22 cellular contexts compared by ENCODE assay signal in the genomic region with DNA sequence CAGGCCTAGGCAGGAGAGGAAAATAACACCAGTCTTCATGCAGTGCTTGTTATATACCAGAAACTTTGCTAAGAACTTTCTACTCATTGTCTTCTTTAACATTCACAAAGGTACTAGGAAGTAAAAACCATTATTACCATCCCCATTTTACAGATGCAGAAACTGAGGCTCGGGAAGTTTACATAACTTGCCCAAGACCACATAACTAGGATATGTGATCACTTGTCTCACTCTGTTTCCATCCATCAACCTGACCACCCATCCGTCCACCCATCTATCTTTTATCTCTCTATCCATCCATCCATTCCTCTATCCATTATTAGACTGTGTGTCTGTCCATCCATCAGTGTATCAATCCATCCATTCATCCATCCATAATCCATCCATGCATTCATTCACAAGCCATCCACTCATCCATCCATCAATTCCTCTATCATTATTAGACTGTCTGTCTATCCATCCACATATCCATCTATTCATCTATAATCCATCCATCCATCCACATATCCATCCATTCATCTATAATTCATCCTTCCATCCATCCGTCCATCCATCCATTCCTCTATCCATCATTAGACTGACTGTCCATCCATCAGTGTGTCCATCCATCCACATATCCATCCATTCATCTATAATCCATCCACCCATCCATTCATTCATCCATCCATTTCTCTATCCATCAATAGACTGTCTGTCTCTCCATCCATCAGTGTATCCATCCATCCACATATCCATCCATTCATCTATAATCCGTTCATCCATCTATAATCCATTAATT. TPM values are rescaled to one million over a fixed set of nuclear protein-coding genes. Genes with fewer than 3 reads are reported as not detected.
DNase-seq lines count a peak whose midpoint lies in the region; ATAC-seq, FAIRE-seq and TF ChIP-seq lines count a peak whose summit lies in the region.
"Had no signal": no experiment of that assay in that cellular context is flagged by ENCODE, and none has a peak within 500 bp of the region (broad histone marks: within the 10 kb centered on the region; RNA-seq: fewer than 3 reads in every experiment).

No MANE protein-coding gene starts in this region.

- no peaks in the 10 kb centered on the region for H4K20me1 ChIP-seq in K562 (replicated peaks; ENCODE audit: control insufficient read depth, insufficient read depth, low read length)

- no peaks in the 10 kb centered on the region for H3K36me3 ChIP-seq in K562 (ENCODE audit: control insufficient read depth, insufficient read depth, low read length)

- H3K79me2 ChIP-seq in K562 (ENCODE audit: control insufficient read depth, insufficient read depth, low read length) = no peaks in the 10 kb centered on the region

- H3K27ac ChIP-seq in K562 (ENCODE audit: extremely low read depth, low read depth, low read length) = no peak overlapping the region
- H3K27ac ChIP-seq: C4-2B, HL-60 had no signal

- 0% methylated on average over 4 of the region's 4 CpGs for WGBS in K562 (ENCODE audit: insufficient coverage, low coverage, missing lambda C conversion rate)

- no peak for TF ChIP-seq RAD21 in K562 (CRISPR knock-in tag; conservative IDR thresholded peaks at IDR 0.05 in 1 of 2, IDR thresholded peaks at IDR 0.05 in 1 of 2)

- no peak for TF ChIP-seq POLR2A in K562 (conservative IDR thresholded peaks at IDR 0.05)

- no peak overlapping the region for H3K4me2 ChIP-seq in K562 (ENCODE audit: insufficient read depth, low read length)

- intact Hi-C loops in K562 (cut with micrococcal nuclease) = loop anchor here (1.0 kb wide), 1 partner anchor 474 kb away; no protein-coding TSS in a partner anchor

- peaks cover 6 to 25% of the 10 kb centered on the region in 2 experiments; a peak in 3 of 5 replicates for H3K27me3 ChIP-seq in K562 (ENCODE audit: control insufficient read depth in 2 of 2, insufficient read depth in 2 of 2, low read length in 2 of 2)

- in situ Hi-C loops in K562 (cut with MboI) = no loop called here

- no peak overlapping the region for H3K4me3 ChIP-seq in K562

- CTCF ChIA-PET in K562 (lab: Yijun Ruan, JAX; ENCODE audit: low intra/inter-chr PET ratio) = interaction anchor here (1.5 to 1.7 kb wide), 2 partner anchors 8 to 474 kb away, joined by 4 to 9 read pairs; no protein-coding TSS in a partner anchor

- ATAC-seq in K562 = no peak

- FAIRE-seq in HTR-8/SVneo (lab: Jason Lieb, UNC) (peak; percentile 28), K562 (lab: Jason Lieb, UNC) (no peak), urothelium cell line (lab: Jason Lieb, UNC) (peak; percentile 42)
- FAIRE-seq: A204.1, GM12891, GM19239, H54 had no signal

- H3K9me1 ChIP-seq in K562 (ENCODE audit: control insufficient read depth, insufficient read depth, low read length) = no peaks in the 10 kb centered on the region

- TF ChIP-seq EP300 in K562 (IDR thresholded peaks at IDR 0.05; ENCODE audit: low read length) = no peak

- 0 out of 3 replicates have a peak, but pooled peaks have one; percentile 1 for TF ChIP-seq CTCF in GM12872 (IDR thresholded peaks at IDR 0.05; ENCODE audit: insufficient read depth, low read depth, low read length)
- TF ChIP-seq CTCF in K562 (IDR thresholded peaks at IDR 0.05 in 2 of 3, conservative IDR thresholded peaks at IDR 0.05 in 1 of 3; ENCODE audit: insufficient read depth in 2 of 3, low read depth in 1 of 3, low read length in 3 of 3) = no peak

- H3K9me3 ChIP-seq in K562 (replicated peaks; ENCODE audit: control insufficient read depth, insufficient read depth, low read depth, low read length) = no peaks in the 10 kb centered on the region

- no TSS peak for BruUV-seq in K562 (replicated peaks; lab: Mats Ljungman, UMichigan)

- peaks cover 5 to 8% of the 10 kb centered on the region in 2 experiments; a peak in 3 of 5 replicates for H3K4me1 ChIP-seq in K562 (replicated peaks in 1 of 2; ENCODE audit: control insufficient read depth in 2 of 2, insufficient read depth in 2 of 2, low read length in 2 of 2)

- POLR2A ChIA-PET in K562 (lab: Yijun Ruan, JAX) = no interaction called here

- DNase-seq in HTR-8/SVneo (ENCODE audit: insufficient read length, low spot score) = no peak
- DNase-seq in K562 (ENCODE audit: extremely low read depth in 1 of 4, low spot score in 3 of 4) = no peak
- DNase-seq in urothelium cell line (ENCODE audit: low spot score) = no peak
- no peak for DNase-seq in DMS79 treated with DMSO at 0.1 percent for 48 hours (lab: John Stamatoyannopoulos, UW)
- no peak for DNase-seq in NCI-H187 treated with DMSO at 0.1 percent for 48 hours (lab: John Stamatoyannopoulos, UW)
- DNase-seq in activated CD8-positive, alpha-beta memory T cell treated with anti-CD3 and anti-CD28 coated beads for 24 hours = no peak
- DNase-seq: AML-193; CD4-positive, alpha-beta T cell; DMS79; GF-D8; KG1 had no signal

- no peak overlapping the region for H3K9ac ChIP-seq in K562 (ENCODE audit: insufficient read depth in 1 of 2, low read depth in 2 of 2, low read length in 2 of 2)

- no peak overlapping the region for H2AFZ ChIP-seq in K562 (ENCODE audit: low read depth, low read length)

TF ChIP-seq in K562, 482 proteins besides CTCF, POLR2A, EP300 and RAD21:
- no peak for TF ChIP-seq ZFPM2 (CRISPR knock-in tag; IDR thresholded peaks at IDR 0.05)
- peak; percentile 64; the same call in 1 of the 2 replicates for TF ChIP-seq BCOR (IDR thresholded peaks at IDR 0.05)
- no peak for TF ChIP-seq PRPF4 (IDR thresholded peaks at IDR 0.05; ENCODE audit: insufficient read depth, low read depth, low read length, poor library complexity, severe bottlenecking)
- TF ChIP-seq ADNP (tag; IDR thresholded peaks at IDR 0.05) = peak; percentile 50; the same call in 1 of the 2 replicates
- no peak for TF ChIP-seq POLR3G (IDR thresholded peaks at IDR 0.05; ENCODE audit: extremely low read depth, insufficient read length, insufficient replicate concordance)
- peak; percentile 71 for TF ChIP-seq RBM25 (IDR thresholded peaks at IDR 0.05; ENCODE audit: low read depth, low read length, severe bottlenecking)

RNA-seq across cellular contexts. Expression of a gene that starts 16.5 kb away (rescaled TPM):
- 3.2 and 9.7 TPM in 2 replicates for total RNA-seq in K562 (2011; cell fraction: chromatin; rRNA removed; ENCODE audit: low replicate concordance)
- 6.1 and 7.5 TPM in 2 replicates for total RNA-seq in K562 (2011; cell fraction: nucleolus; rRNA removed)
- total RNA-seq in K562 (2011; cell fraction: nucleoplasm; rRNA removed) = 7.0 and 15.4 TPM in 2 replicates
- total RNA-seq in K562 (2014; rRNA removed) (7.4 and 9.1 TPM in 2 replicates), K562 (2014; rRNA removed; fragmentation: Illumina TruSeq; extraction: Trizol) (1.1 and 1.7 TPM in 2 replicates), K562 (2015; rRNA removed; fragmentation: Illumina TruSeq; extraction: Trizol) (6.3 and 7.8 TPM in 2 replicates), K562 (2021) (8.4 and 9.1 TPM in 2 replicates)
- polyA plus RNA-seq in K562 (2011; rRNA removed) (9.8 and 10.9 TPM in 2 replicates), K562 (2014; fragmentation: Illumina TruSeq; extraction: Trizol) (3.0 and 7.1 TPM in 2 replicates), K562 (2014; fragmentation: Nextera tagmentation; extraction: Ambion mirVana) (1 to 10 TPM in 1 of 2 experiments, under 1 TPM in 1; 0.31 to 2.0 TPM), K562 (2014; rRNA removed) (11.0 and 13.4 TPM in 2 replicates)
- 13.4 and 29.5 TPM in 2 replicates for polyA plus RNA-seq in K562 (2011; cell fraction: cytosol; rRNA removed)
- 5.6 and 8.8 TPM in 2 replicates for polyA plus RNA-seq in K562 (2011; cell fraction: nucleus; rRNA removed)
- polyA plus RNA-seq in K562 (2012) = 15.2 and 23.6 TPM in 2 replicates
- polyA minus RNA-seq in K562 (2011; rRNA and poly(A)+ RNA removed) = 2.8 and 3.7 TPM in 2 replicates
- 5.2 and 5.9 TPM in 2 replicates for polyA minus RNA-seq in K562 (2011; cell fraction: cytosol; rRNA and poly(A)+ RNA removed)
- 5.4 and 6.6 TPM in 2 replicates for polyA minus RNA-seq in K562 (2011; cell fraction: nucleus; rRNA and poly(A)+ RNA removed)

RNA-seq across cellular contexts. Expression of a gene that starts 33.0 kb away (rescaled TPM):
- 0.25 TPM in 1 of 2 replicates, not detected in the other for total RNA-seq in K562 (2011; cell fraction: chromatin; rRNA removed; ENCODE audit: low replicate concordance)
- 0.13 and 0.17 TPM in 2 replicates for total RNA-seq in K562 (2011; cell fraction: nucleolus; rRNA removed)
- not detected in 2 replicates for total RNA-seq in K562 (2011; cell fraction: nucleoplasm; rRNA removed)
- total RNA-seq in K562 (2014; rRNA removed) = 0.05 TPM in 1 of 2 replicates, not detected in the other
- not detected in 2 replicates for total RNA-seq in K562 (2014; rRNA removed; fragmentation: Illumina TruSeq; extraction: Trizol)
- total RNA-seq in K562 (2015; rRNA removed; fragmentation: Illumina TruSeq; extraction: Trizol) = not detected in 2 replicates
- 0.04 and 0.16 TPM in 2 replicates for total RNA-seq in K562 (2021)
- polyA plus RNA-seq in K562 (2011; rRNA removed) = 0.09 and 0.17 TPM in 2 replicates
- polyA plus RNA-seq in K562 (2011; cell fraction: cytosol; rRNA removed) = 0.24 and 0.64 TPM in 2 replicates
- 0.25 and 0.34 TPM in 2 replicates for polyA plus RNA-seq in K562 (2011; cell fraction: nucleus; rRNA removed)
- 0.03 and 0.08 TPM in 2 replicates for polyA plus RNA-seq in K562 (2012)
- polyA plus RNA-seq in K562 (2014; fragmentation: Illumina TruSeq; extraction: Trizol) = not detected in 2 replicates
- polyA plus RNA-seq in K562 (2014; fragmentation: Nextera tagmentation; extraction: Ambion mirVana) = not detected
- 0.08 TPM in 1 of 2 replicates, not detected in the other for polyA plus RNA-seq in K562 (2014; rRNA removed)
- not detected in 2 replicates for polyA minus RNA-seq in K562 (2011; rRNA and poly(A)+ RNA removed)
- not detected in 2 replicates for polyA minus RNA-seq in K562 (2011; cell fraction: cytosol; rRNA and poly(A)+ RNA removed)
- polyA minus RNA-seq in K562 (2011; cell fraction: nucleus; rRNA and poly(A)+ RNA removed) = 0.13 TPM in 1 of 2 replicates, not detected in the other
- total RNA-seq: CD4-positive, alpha-beta T cell; HFFc6; HT1080 had no signal
- polyA plus RNA-seq: BJ, IgD-negative memory B cell had no signal

RNA-seq across cellular contexts. Expression of a gene that starts 35.0 kb away (rescaled TPM):
- not detected in 2 replicates for total RNA-seq in K562 (2011; cell fraction: chromatin; rRNA removed; ENCODE audit: low replicate concordance)
- not detected in 2 replicates for total RNA-seq in K562 (2011; cell fraction: nucleolus; rRNA removed)
- not detected in 2 replicates for total RNA-seq in K562 (2011; cell fraction: nucleoplasm; rRNA removed)
- total RNA-seq in K562 (2014; rRNA removed) (0.24 TPM in 1 of 2 replicates, not detected in the other), K562 (2014; rRNA removed; fragmentation: Illumina TruSeq; extraction: Trizol) (0.07 TPM in 1 of 2 replicates, not detected in the other), K562 (2015; rRNA removed; fragmentation: Illumina TruSeq; extraction: Trizol) (0.60 and 1.1 TPM in 2 replicates), K562 (2021) (0.18 and 0.22 TPM in 2 replicates)
- polyA plus RNA-seq in K562 (2011; rRNA removed) (0.07 TPM in 1 of 2 replicates, not detected in the other), K562 (2014; fragmentation: Illumina TruSeq; extraction: Trizol) (0.09 and 0.10 TPM in 2 replicates), K562 (2014; fragmentation: Nextera tagmentation; extraction: Ambion mirVana) (under 1 TPM; 0.07 to 0.23 TPM), K562 (2014; rRNA removed) (0.15 and 0.30 TPM in 2 replicates)
- 0.10 TPM in 1 of 2 replicates, not detected in the other for polyA plus RNA-seq in K562 (2011; cell fraction: cytosol; rRNA removed)
- 0.48 TPM in 1 of 2 replicates, not detected in the other for polyA plus RNA-seq in K562 (2011; cell fraction: nucleus; rRNA removed)
- polyA plus RNA-seq in K562 (2012) = 0.22 and 0.34 TPM in 2 replicates
- polyA minus RNA-seq in K562 (2011; rRNA and poly(A)+ RNA removed) = not detected in 2 replicates
- not detected in 2 replicates for polyA minus RNA-seq in K562 (2011; cell fraction: cytosol; rRNA and poly(A)+ RNA removed)
- not detected in 2 replicates for polyA minus RNA-seq in K562 (2011; cell fraction: nucleus; rRNA and poly(A)+ RNA removed)
- total RNA-seq: CD4-positive, alpha-beta T cell; HFFc6 had no signal
- polyA plus RNA-seq: BJ, IgD-negative memory B cell had no signal
